Comparison of ENCODE assay signal across 12 cellular contexts in genomic region chr3:115937054-115937453, GRCh38.
A peak's percentile ranks its signal among the peaks of the same experiment; 100 is the strongest.
DNase-seq lines count a peak whose midpoint lies in the region; ATAC-seq, FAIRE-seq and TF ChIP-seq lines count a peak whose summit lies in the region.
"Had no signal": no experiment of that assay in that cellular context is flagged by ENCODE, and none has a peak within 500 bp of the region (broad histone marks: within the 10 kb centered on the region; RNA-seq: fewer than 3 reads in every experiment).

No MANE protein-coding gene starts in this region.

- no peak overlapping the region for H3K4me2 ChIP-seq in astrocyte (ENCODE audit: low read length)

- TF ChIP-seq CTCF in astrocyte (IDR thresholded peaks at IDR 0.05; ENCODE audit: insufficient read depth, low read depth, low read length) (peak; percentile 42), neural crest cell (conservative IDR thresholded peaks at IDR 0.05) (peak; percentile 58)

- no peaks in the 10 kb centered on the region for H3K79me2 ChIP-seq in astrocyte (ENCODE audit: insufficient read depth, low read length)

- no peaks in the 10 kb centered on the region for H3K36me3 Mint-ChIP-seq in astrocyte (ENCODE audit: low read depth, unreplicated experiment)
- H3K36me3 Mint-ChIP-seq in neural crest cell (ENCODE audit: low read depth): peaks cover 12% of the 10 kb centered on the region

- H3K27ac Mint-ChIP-seq in astrocyte (ENCODE audit: unreplicated experiment): no peak overlapping the region
- no peak overlapping the region for H3K27ac Mint-ChIP-seq in neural crest cell (ENCODE audit: unreplicated experiment)

- DNase-seq in DMS 273 (lab: John Stamatoyannopoulos, UW; ENCODE audit: unreplicated experiment): peak; percentile 45
- DNase-seq in DMS 273 treated with DMSO at 0.1 percent for 48 hours (lab: John Stamatoyannopoulos, UW): no peak
- no peak for DNase-seq in astrocyte (ENCODE audit: low read depth)
- DNase-seq in neural crest cell (ENCODE audit: low read depth, low spot score): no peak
- DNase-seq in cerebellum (ENCODE audit: low spot score): no peak
- DNase-seq: aorta, gastrocnemius medialis, sigmoid colon had no signal

- no peaks in the 10 kb centered on the region for H3K9me3 ChIP-seq in astrocyte (ENCODE audit: insufficient read depth, low read depth, low read length)
- H3K9me3 ChIP-seq: gastrocnemius medialis, sigmoid colon had no signal

- peak; percentile 51 for ATAC-seq in HG03469 (IDR thresholded peaks at IDR 0.05; ENCODE audit: unreplicated experiment)
- no peak for ATAC-seq in GM21447 (IDR thresholded peaks at IDR 0.05; ENCODE audit: unreplicated experiment)
- no peak for ATAC-seq in GM19324 (IDR thresholded peaks at IDR 0.05; ENCODE audit: low FRiP score, unreplicated experiment)
- ATAC-seq: gastrocnemius medialis, K562 had no signal

- no peak overlapping the region for H2AFZ ChIP-seq in astrocyte (ENCODE audit: low read depth, low read length)

- no peaks in the 10 kb centered on the region for H3K27me3 Mint-ChIP-seq in astrocyte (ENCODE audit: low read depth, unreplicated experiment)
- no peaks in the 10 kb centered on the region for H3K27me3 Mint-ChIP-seq in neural crest cell (ENCODE audit: low read depth)

- H3K4me3 ChIP-seq in astrocyte (ENCODE audit: insufficient read depth, low read depth, low read length): no peak overlapping the region
- H3K4me3 ChIP-seq: gastrocnemius medialis, K562, sigmoid colon had no signal

- no peaks in the 10 kb centered on the region for H3K36me3 ChIP-seq in astrocyte (ENCODE audit: insufficient read depth, low read length)
- H3K36me3 ChIP-seq: gastrocnemius medialis, sigmoid colon had no signal

- H3K4me1 Mint-ChIP-seq in astrocyte (ENCODE audit: low read depth, unreplicated experiment) (no peaks in the 10 kb centered on the region), neural crest cell (peaks cover 11% of the 10 kb centered on the region)

- FAIRE-seq in astrocyte (lab: Jason Lieb, UNC): no peak
- FAIRE-seq: K562 had no signal

- H3K9ac ChIP-seq in astrocyte (ENCODE audit: low read length): no peak overlapping the region

- no peaks in the 10 kb centered on the region for H4K20me1 ChIP-seq in astrocyte (ENCODE audit: insufficient read depth, low read length)

- no peak overlapping the region for H3K27ac ChIP-seq in astrocyte (ENCODE audit: low read depth, low read length)
- H3K27ac ChIP-seq: gastrocnemius medialis, sigmoid colon had no signal

- H3K4me1 ChIP-seq in astrocyte (ENCODE audit: insufficient read depth, low read length): no peaks in the 10 kb centered on the region
- H3K4me1 ChIP-seq: gastrocnemius medialis, sigmoid colon had no signal

- H3K9me3 Mint-ChIP-seq in astrocyte (ENCODE audit: unreplicated experiment) (no peaks in the 10 kb centered on the region), neural crest cell (peaks cover 14% of the 10 kb centered on the region)

- no peaks in the 10 kb centered on the region for H3K27me3 ChIP-seq in astrocyte (ENCODE audit: insufficient read depth, low read length)
- H3K27me3 ChIP-seq: gastrocnemius medialis, sigmoid colon had no signal

- H3K4me3 Mint-ChIP-seq in astrocyte (ENCODE audit: unreplicated experiment): no peak overlapping the region
- H3K4me3 Mint-ChIP-seq in neural crest cell: no peak overlapping the region
